In the genomic region with DNA sequence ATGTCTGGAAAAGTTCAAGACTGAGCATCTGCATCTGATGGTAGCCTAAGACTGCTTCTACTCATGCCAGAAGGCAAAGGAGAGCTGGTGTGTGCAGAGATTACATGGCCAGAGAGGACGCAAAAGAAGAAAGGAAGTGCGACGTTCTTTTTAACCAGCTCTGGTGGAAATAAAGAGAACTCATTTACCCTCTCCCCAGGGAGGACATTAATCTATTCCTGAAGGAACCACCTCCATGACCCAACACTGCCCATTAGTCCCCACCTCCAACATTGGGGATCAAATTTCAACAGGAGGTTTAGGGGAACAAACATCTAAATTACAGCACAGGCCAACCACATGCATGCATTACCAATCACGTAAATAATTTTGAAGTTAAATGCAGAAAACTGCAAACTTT, we compare ENCODE assay signal across 8 cellular contexts. TPM values are rescaled to one million over a fixed set of nuclear protein-coding genes. Genes with fewer than 3 reads are reported as not detected.
A peak's percentile ranks its signal among the peaks of the same experiment; 100 is the strongest.
DNase-seq lines count a peak whose midpoint lies in the region; ATAC-seq and TF ChIP-seq lines count a peak whose summit lies in the region.

No MANE protein-coding gene starts in this region.

- H3K9me3 Mint-ChIP-seq in CD8-positive, alpha-beta memory T cell: peaks cover 4 to 9% (median 7%) of the 10 kb centered on the region in 5 donors
- peaks cover 2 to 14% (median 5%) of the 10 kb centered on the region in 11 donors for H3K9me3 Mint-ChIP-seq in naive thymus-derived CD4-positive, alpha-beta T cell

- peak overlapping the region; percentile 91 to 99 (median 97) for H3K4me3 Mint-ChIP-seq in CD8-positive, alpha-beta memory T cell
- peak overlapping the region; percentile 91 to 99 (median 94) for H3K4me3 Mint-ChIP-seq in naive thymus-derived CD4-positive, alpha-beta T cell

- CTCF ChIA-PET in CD8-positive, alpha-beta memory T cell (lab: Charles Lee): interaction anchor here (0.7 to 4.9 kb wide), 6 partner anchors 9 to 153 kb away, joined by 6 to 61 read pairs (median 7); a partner anchor contains a TSS
- CTCF ChIA-PET in naive thymus-derived CD4-positive, alpha-beta T cell (lab: Charles Lee): interaction anchor here (2.1 to 3.6 kb wide), 2 partner anchors 108 to 153 kb away, joined by 8 to 32 read pairs; a partner anchor contains a TSS

- ATAC-seq in body of pancreas (no peak), GM19397 (IDR thresholded peaks at IDR 0.05; ENCODE audit: unreplicated experiment) (no peak), GM18907 (IDR thresholded peaks at IDR 0.05; ENCODE audit: unreplicated experiment) (no peak)
- no peak for ATAC-seq in naive thymus-derived CD4-positive, alpha-beta T cell

- H3K4me1 ChIP-seq in CD8-positive, alpha-beta memory T cell (ENCODE audit: insufficient read depth, low read length): peaks cover 22% of the 10 kb centered on the region
- H3K4me1 ChIP-seq in body of pancreas: peaks cover 28% of the 10 kb centered on the region
- peaks cover 15 to 20% of the 10 kb centered on the region in 2 donors for H3K4me1 ChIP-seq in naive thymus-derived CD4-positive, alpha-beta T cell (ENCODE audit: control insufficient read depth in 2 of 2, insufficient read depth in 2 of 2, low read length in 2 of 2)

- peak overlapping the region; percentile 94 to 99 (median 98) for H3K27ac Mint-ChIP-seq in CD8-positive, alpha-beta memory T cell
- peak overlapping the region; percentile 93 to 99 (median 97) for H3K27ac Mint-ChIP-seq in naive thymus-derived CD4-positive, alpha-beta T cell

- no peaks in the 10 kb centered on the region for H3K36me3 ChIP-seq in CD8-positive, alpha-beta memory T cell (ENCODE audit: insufficient read depth, low read length)
- H3K36me3 ChIP-seq in body of pancreas (replicated peaks in 1 of 2; ENCODE audit: insufficient read depth in 1 of 2, low read depth in 2 of 2): no peaks in the 10 kb centered on the region
- H3K36me3 ChIP-seq in naive thymus-derived CD4-positive, alpha-beta T cell (ENCODE audit: control insufficient read depth in 2 of 3, insufficient read depth in 3 of 3, low read length in 3 of 3): peaks cover 0 to 7% (median 0%) of the 10 kb centered on the region in 3 experiments

- H3K4me1 Mint-ChIP-seq in CD8-positive, alpha-beta memory T cell: peaks cover 45 to 74% (median 74%) of the 10 kb centered on the region in 3 donors
- peaks cover 23 to 72% (median 55%) of the 10 kb centered on the region in 7 donors for H3K4me1 Mint-ChIP-seq in naive thymus-derived CD4-positive, alpha-beta T cell

- H3K4me3 ChIP-seq in CD8-positive, alpha-beta memory T cell (ENCODE audit: low read length): peak overlapping the region; percentile 96
- no peak overlapping the region for H3K4me3 ChIP-seq in body of pancreas
- H3K4me3 ChIP-seq in naive thymus-derived CD4-positive, alpha-beta T cell (ENCODE audit: low read length): peak overlapping the region; percentile 85

- H3K9me3 ChIP-seq in CD8-positive, alpha-beta memory T cell (ENCODE audit: low read length): no peaks in the 10 kb centered on the region
- H3K9me3 ChIP-seq in body of pancreas: no peaks in the 10 kb centered on the region
- peaks cover 0 to 5% (median 4%) of the 10 kb centered on the region in 3 experiments for H3K9me3 ChIP-seq in naive thymus-derived CD4-positive, alpha-beta T cell (ENCODE audit: control insufficient read depth in 2 of 3, low read length in 3 of 3)

- no peaks in the 10 kb centered on the region for H3K27me3 ChIP-seq in CD8-positive, alpha-beta memory T cell (ENCODE audit: insufficient read depth, low read length, poor library complexity, severe bottlenecking)
- no peaks in the 10 kb centered on the region for H3K27me3 ChIP-seq in body of pancreas
- no peaks in the 10 kb centered on the region for H3K27me3 ChIP-seq in naive thymus-derived CD4-positive, alpha-beta T cell (ENCODE audit: control insufficient read depth in 2 of 2, insufficient read depth in 2 of 2, low read length in 2 of 2)

- peaks cover 7 to 29% (median 20%) of the 10 kb centered on the region in 3 donors for H3K36me3 Mint-ChIP-seq in CD8-positive, alpha-beta memory T cell
- peaks cover 9 to 25% (median 23%) of the 10 kb centered on the region in 5 donors for H3K36me3 Mint-ChIP-seq in naive thymus-derived CD4-positive, alpha-beta T cell

- TF ChIP-seq POLR2A in body of pancreas (IDR thresholded peaks at IDR 0.05): no peak

- peak overlapping the region; percentile 90 for H3K27ac ChIP-seq in CD8-positive, alpha-beta memory T cell (ENCODE audit: low read depth, low read length)
- H3K27ac ChIP-seq in body of pancreas: peak overlapping the region in 3 of 4 donors; percentile 94 to 98 (median 97)
- H3K27ac ChIP-seq in naive thymus-derived CD4-positive, alpha-beta T cell (ENCODE audit: low read depth, low read length): peak overlapping the region; percentile 93

- WGBS in body of pancreas, 2 donors: 39 to 49% methylated on average over 4 of the region's 4 CpGs

- POLR2A ChIA-PET in CD8-positive, alpha-beta memory T cell (lab: Charles Lee): interaction anchor here (0.6 to 4.4 kb wide), 3 partner anchors 29 to 108 kb away, joined by 3 to 71 read pairs (median 6); a partner anchor contains a TSS
- POLR2A ChIA-PET in naive thymus-derived CD4-positive, alpha-beta T cell (lab: Charles Lee): interaction anchor here (0.8 to 6.4 kb wide), 7 partner anchors 24 to 665 kb away, joined by 3 to 117 read pairs (median 14); a partner anchor contains a TSS

- H3K27me3 Mint-ChIP-seq in CD8-positive, alpha-beta memory T cell: no peaks in the 10 kb centered on the region
- H3K27me3 Mint-ChIP-seq in naive thymus-derived CD4-positive, alpha-beta T cell: no peaks in the 10 kb centered on the region

- intact Hi-C loops in body of pancreas (cut with DNase I): no loop called here
- intact Hi-C loops in naive thymus-derived CD4-positive, alpha-beta T cell (cut with micrococcal nuclease): loop anchor here (2.0 to 10.0 kb wide), 5 partner anchors 22 to 783 kb away; no protein-coding TSS in a partner anchor

- DNase-seq in CD8-positive, alpha-beta memory T cell: no peak
- DNase-seq in LHCN-M2 (ENCODE audit: low read depth) (peak; percentile 38), body of pancreas (no peak), NCI-H510A treated with DMSO at 0.1 percent for 48 hours (lab: John Stamatoyannopoulos, UW) (no peak), anterior cingulate cortex (lab: John Stamatoyannopoulos, UW) (no peak)
- DNase-seq in naive thymus-derived CD4-positive, alpha-beta T cell: peak in 1 of 9 donors; percentile 8

- TF ChIP-seq CTCF in body of pancreas (IDR thresholded peaks at IDR 0.05): no peak

RNA-seq across cellular contexts. Expression of a gene that starts 1.5 kb away (rescaled TPM):
- 10 to 100 TPM; 30.9 to 33.3 TPM for total RNA-seq in CD8-positive, alpha-beta memory T cell
- 62.9 TPM for polyA plus RNA-seq in CD8-positive, alpha-beta memory T cell
- 28.6 and 33.0 TPM in 2 replicates for total RNA-seq in LHCN-M2 (2014; rRNA removed)
- 10.3 TPM for polyA plus RNA-seq in LHCN-M2 (2012)
- 10 to 100 TPM; 19.4 to 20.0 TPM for total RNA-seq in body of pancreas
- 10 to 100 TPM; 41.1 to 59.6 (median 47.3) TPM for total RNA-seq in naive thymus-derived CD4-positive, alpha-beta T cell
- 10 to 100 TPM; 39.1 to 51.4 TPM for polyA plus RNA-seq in naive thymus-derived CD4-positive, alpha-beta T cell

RNA-seq across cellular contexts. Expression of a gene that starts 41.6 kb away (rescaled TPM):
- total RNA-seq in CD8-positive, alpha-beta memory T cell: 1 to 10 TPM; 2.7 to 3.3 TPM
- 0.35 TPM for polyA plus RNA-seq in CD8-positive, alpha-beta memory T cell
- total RNA-seq in LHCN-M2 (2014; rRNA removed) (17.4 and 18.7 TPM in 2 replicates), body of pancreas (1 to 10 TPM; 7.3 to 7.8 TPM)
- 7.4 TPM for polyA plus RNA-seq in LHCN-M2 (2012)
- total RNA-seq in naive thymus-derived CD4-positive, alpha-beta T cell: under 1 TPM in 1 of 5 experiments, not detected in 4; 0.60 TPM
- under 1 TPM in 1 of 2 donors, not detected in 1; 0.10 TPM for polyA plus RNA-seq in naive thymus-derived CD4-positive, alpha-beta T cell

Comparison
In these comparisons a context has a peak if more than half of its experiments do, and no peak if none do; other contexts are left out.
1. H3K4me3 ChIP-seq: peak in CD8-positive, alpha-beta memory T cell (single experiment) and naive thymus-derived CD4-positive, alpha-beta T cell (single experiment); none in body of pancreas (0 of 2).
2. Peak in every context shown above with its lines, with median percentiles within 50 percentile points of each other: H3K27ac ChIP-seq.